ENCODE assay signal across 8 cellular contexts in genomic region chr4:73255847-73256246, GRCh38. TPM values are rescaled to one million over a fixed set of nuclear protein-coding genes. Genes with fewer than 3 reads are reported as not detected.
A peak's percentile ranks its signal among the peaks of the same experiment; 100 is the strongest.
DNase-seq lines count a peak whose midpoint lies in the region; ATAC-seq, FAIRE-seq and TF ChIP-seq lines count a peak whose summit lies in the region.
"Not testable (repeated sequence)": the region's sequence is repeated elsewhere in the genome, so short reads cannot be mapped to it uniquely, and the experiment has no call there.

No MANE protein-coding gene starts in this region.

- 83% methylated on average over 8 of the region's 8 CpGs for WGBS in HepG2 (ENCODE audit: low lambda C conversion rate)

- in situ Hi-C loops in HepG2 (cut with HindIII; ENCODE audit: extremely low pct_ligation_motif_present, low pct_unique_long_range_greater_than_20kb): loop anchor here (10.0 kb wide), 1 partner anchor 131 kb away; no protein-coding TSS in a partner anchor

- peak overlapping the region; percentile 23 for H3K4me3 Mint-ChIP-seq in activated CD4-positive, alpha-beta memory T cell treated with anti-CD3 and anti-CD28 coated beads for 36 hours
- peak overlapping the region; percentile 98 for H3K4me3 Mint-ChIP-seq in astrocyte (ENCODE audit: unreplicated experiment)

- H3K27ac ChIP-seq in DND-41 (ENCODE audit: low read length); MM.1S (ENCODE audit: low read length); astrocyte (ENCODE audit: low read depth, low read length); HepG2 (ENCODE audit: extremely low read length, insufficient read depth, low read length); osteoblast (ENCODE audit: low read depth, low read length); thoracic aorta: not testable (repeated sequence)

- FAIRE-seq in astrocyte (lab: Jason Lieb, UNC); HepG2 (lab: Jason Lieb, UNC): not testable (repeated sequence)

- peak overlapping the region; percentile 2 to 78; a peak in 2 of 4 replicates for H3K4me3 ChIP-seq in DND-41 (ENCODE audit: low read depth in 1 of 2, low read length in 2 of 2)
- 0 out of 2 replicates have a peak overlapping the region, but pooled peaks have one; percentile 95 for H3K4me3 ChIP-seq in MM.1S (ENCODE audit: low read length)
- H3K4me3 ChIP-seq in astrocyte (ENCODE audit: insufficient read depth, low read depth, low read length): peak overlapping the region; percentile 76
- H3K4me3 ChIP-seq in epithelial cell of esophagus (ENCODE audit: low read length): peak overlapping the region; percentile 70
- H3K4me3 ChIP-seq in HepG2 (replicated peaks in 1 of 3; ENCODE audit: insufficient read depth in 1 of 3, low read depth in 2 of 3, low read length in 3 of 3): peak overlapping the region; percentile 82 to 93 (median 83); a peak in 5 of 6 replicates
- H3K4me3 ChIP-seq in osteoblast (ENCODE audit: insufficient read depth, low read length): not testable (repeated sequence)
- H3K4me3 ChIP-seq in thoracic aorta: peak overlapping the region; percentile 79

- H3F3A ChIP-seq in MM.1S (ENCODE audit: insufficient read depth, low read length): peaks cover 18% of the 10 kb centered on the region

- peak overlapping the region; percentile 95 for H3K4me2 ChIP-seq in DND-41 (ENCODE audit: insufficient read depth, low read length)
- H3K4me2 ChIP-seq in MM.1S (ENCODE audit: low read depth, low read length): peak overlapping the region; percentile 75; the same call in 1 of the 2 replicates
- H3K4me2 ChIP-seq in astrocyte (ENCODE audit: low read length): peak overlapping the region; percentile 96
- H3K4me2 ChIP-seq in HepG2 (ENCODE audit: low read depth, low read length): peak overlapping the region; percentile 83
- peak overlapping the region; percentile 96 for H3K4me2 ChIP-seq in osteoblast (ENCODE audit: insufficient read depth, low read length)

- H3K4me1 Mint-ChIP-seq in activated CD4-positive, alpha-beta memory T cell treated with anti-CD3 and anti-CD28 coated beads for 36 hours (ENCODE audit: low read depth): peaks cover 56% of the 10 kb centered on the region
- peaks cover 27% of the 10 kb centered on the region for H3K4me1 Mint-ChIP-seq in astrocyte (ENCODE audit: low read depth, unreplicated experiment)

- POLR2A ChIA-PET in activated CD4-positive, alpha-beta memory T cell treated with anti-CD3 and anti-CD28 coated beads for 36 hours (lab: Charles Lee): not testable (repeated sequence)
- POLR2A ChIA-PET in HepG2 (lab: Yijun Ruan, JAX): interaction anchor here (1.3 kb wide), 1 partner anchor 15 kb away, joined by 3 read pairs; no protein-coding TSS in a partner anchor

- H3K4me1 ChIP-seq in DND-41 (ENCODE audit: insufficient read depth, low read length): peaks cover 56% of the 10 kb centered on the region
- H3K4me1 ChIP-seq in MM.1S (ENCODE audit: low read length): peaks cover 16% of the 10 kb centered on the region
- H3K4me1 ChIP-seq in astrocyte (ENCODE audit: insufficient read depth, low read length): peaks cover 20% of the 10 kb centered on the region
- H3K4me1 ChIP-seq in HepG2 (ENCODE audit: insufficient read depth, low read length): peaks cover 62% of the 10 kb centered on the region
- peaks cover 22% of the 10 kb centered on the region for H3K4me1 ChIP-seq in osteoblast (ENCODE audit: insufficient read depth, low read length)
- H3K4me1 ChIP-seq in thoracic aorta (ENCODE audit: control insufficient read depth in 1 of 2, low read depth in 2 of 2): peaks cover 33 to 63% of the 10 kb centered on the region in 2 donors

- H3K27me3 ChIP-seq in DND-41 (ENCODE audit: insufficient read depth, low read length, poor library complexity); MM.1S (replicated peaks; ENCODE audit: insufficient read depth, low read length); astrocyte (ENCODE audit: insufficient read depth, low read length); HepG2 (ENCODE audit: control insufficient read depth in 1 of 2, insufficient read depth in 2 of 2, low read length in 2 of 2); osteoblast (ENCODE audit: insufficient read depth, low read length); thoracic aorta (replicated peaks; ENCODE audit: insufficient read depth): not testable (repeated sequence)

- not testable (repeated sequence) for ATAC-seq in DND-41 (ENCODE audit: insufficient read depth, low read depth); HepG2; thoracic aorta (ENCODE audit: insufficient number of reproducible peaks, low FRiP score, low read depth)

- not testable (repeated sequence) for H3K9me3 Mint-ChIP-seq in activated CD4-positive, alpha-beta memory T cell treated with anti-CD3 and anti-CD28 coated beads for 36 hours; astrocyte (ENCODE audit: unreplicated experiment)

- H4K20me1 ChIP-seq in DND-41 (ENCODE audit: insufficient read depth, low read length): peaks cover 67% of the 10 kb centered on the region
- H4K20me1 ChIP-seq in MM.1S (ENCODE audit: insufficient read depth, low read length): peaks cover 35% of the 10 kb centered on the region
- H4K20me1 ChIP-seq in astrocyte (ENCODE audit: insufficient read depth, low read length): peaks cover 71% of the 10 kb centered on the region
- H4K20me1 ChIP-seq in HepG2 (ENCODE audit: insufficient read depth, low read length): peaks cover 59% of the 10 kb centered on the region
- H4K20me1 ChIP-seq in osteoblast (ENCODE audit: insufficient read depth, low read length): peaks cover 41% of the 10 kb centered on the region

- peaks cover 28% of the 10 kb centered on the region for H3K36me3 Mint-ChIP-seq in activated CD4-positive, alpha-beta memory T cell treated with anti-CD3 and anti-CD28 coated beads for 36 hours
- H3K36me3 Mint-ChIP-seq in astrocyte (ENCODE audit: low read depth, unreplicated experiment): not testable (repeated sequence)

- CTCF ChIA-PET in activated CD4-positive, alpha-beta memory T cell treated with anti-CD3 and anti-CD28 coated beads for 36 hours (lab: Charles Lee): interaction anchor here (1.1 to 2.9 kb wide), 5 partner anchors 20 to 190 kb away, joined by 3 to 12 read pairs (median 7); no protein-coding TSS in a partner anchor
- CTCF ChIA-PET in HepG2 (lab: Yijun Ruan, JAX; ENCODE audit: low intra/inter-chr PET ratio, low total read pairs): not testable (repeated sequence)

- not testable (repeated sequence) for TF ChIP-seq CTCF in DND-41 (IDR thresholded peaks at IDR 0.05; ENCODE audit: borderline replicate concordance, extremely low read depth, low read length, poor library complexity, severe bottlenecking); MM.1S (IDR thresholded peaks at IDR 0.05; ENCODE audit: low read length); astrocyte (IDR thresholded peaks at IDR 0.05; ENCODE audit: insufficient read depth, low read depth, low read length); epithelial cell of esophagus (IDR thresholded peaks at IDR 0.05; ENCODE audit: insufficient read depth, low read depth, low read length, missing control alignments); HepG2 (CRISPR knock-in tag; IDR thresholded peaks at IDR 0.05); osteoblast (IDR thresholded peaks at IDR 0.05; ENCODE audit: extremely low read depth, low read depth, low read length); thoracic aorta (IDR thresholded peaks at IDR 0.05)

- BruUV-seq in HepG2 (replicated peaks; lab: Mats Ljungman, UMichigan): not testable (repeated sequence)

- H3K27ac Mint-ChIP-seq in activated CD4-positive, alpha-beta memory T cell treated with anti-CD3 and anti-CD28 coated beads for 36 hours; astrocyte (ENCODE audit: unreplicated experiment): not testable (repeated sequence)

- intact Hi-C loops in activated CD4-positive, alpha-beta memory T cell treated with anti-CD3 and anti-CD28 coated beads for 36 hours (cut with micrococcal nuclease): loop anchor here (2.0 to 5.0 kb wide), 5 partner anchors 109 to 281 kb away; no protein-coding TSS in a partner anchor
- intact Hi-C loops in HepG2 (cut with micrococcal nuclease; ENCODE audit: unreplicated experiment): loop anchor here (10.0 kb wide), 1 partner anchor 179 kb away; the partner anchor contains the start of gene AFP

- not testable (repeated sequence) for TF ChIP-seq EP300 in HepG2 (IDR thresholded peaks at IDR 0.05; ENCODE audit: low read depth in 2 of 2, low read length in 2 of 2); HepG2 (CRISPR knock-in tag; IDR thresholded peaks at IDR 0.05; ENCODE audit: borderline replicate concordance)

- H2AFZ ChIP-seq in DND-41 (ENCODE audit: low read depth, low read length); MM.1S (ENCODE audit: low read length); astrocyte (ENCODE audit: low read depth, low read length); HepG2 (ENCODE audit: low read length); osteoblast (ENCODE audit: low read length): not testable (repeated sequence)

- peak overlapping the region; percentile 87; the same call in 1 of the 2 replicates for H3K9ac ChIP-seq in DND-41 (ENCODE audit: low read depth, low read length)
- not testable (repeated sequence) for H3K9ac ChIP-seq in MM.1S (ENCODE audit: low read length)
- H3K9ac ChIP-seq in astrocyte (ENCODE audit: low read length): peak overlapping the region; percentile 86
- H3K9ac ChIP-seq in HepG2 (ENCODE audit: insufficient read depth, low read depth, low read length): peak overlapping the region; percentile 96

- H3K9me3 ChIP-seq in DND-41 (ENCODE audit: insufficient read depth, low read length, severe bottlenecking); MM.1S (replicated peaks; ENCODE audit: insufficient read depth, low read length); astrocyte (ENCODE audit: insufficient read depth, low read depth, low read length); HepG2 (ENCODE audit: low read length); osteoblast (ENCODE audit: low read depth, low read length); thoracic aorta: not testable (repeated sequence)

- H3K79me2 ChIP-seq in DND-41 (ENCODE audit: insufficient read depth, low read length): peaks cover 99% of the 10 kb centered on the region
- peaks cover 91% of the 10 kb centered on the region for H3K79me2 ChIP-seq in MM.1S (ENCODE audit: low read length)
- H3K79me2 ChIP-seq in astrocyte (ENCODE audit: insufficient read depth, low read length): peaks cover 91% of the 10 kb centered on the region
- peaks cover 90% of the 10 kb centered on the region for H3K79me2 ChIP-seq in HepG2 (ENCODE audit: insufficient read depth, low read length)
- peaks cover 86% of the 10 kb centered on the region for H3K79me2 ChIP-seq in osteoblast (ENCODE audit: insufficient read depth, low read length)

- TF ChIP-seq RAD21 in HepG2 (CRISPR knock-in tag; IDR thresholded peaks at IDR 0.05): not testable (repeated sequence)

- TF ChIP-seq POLR2A in HepG2 (IDR thresholded peaks at IDR 0.05; ENCODE audit: insufficient read depth in 1 of 2, low read depth in 2 of 2, low read length in 2 of 2): not testable (repeated sequence)

- H3K27me3 Mint-ChIP-seq in activated CD4-positive, alpha-beta memory T cell treated with anti-CD3 and anti-CD28 coated beads for 36 hours; astrocyte (ENCODE audit: low read depth, unreplicated experiment): not testable (repeated sequence)

- H3K36me3 ChIP-seq in DND-41 (ENCODE audit: insufficient read depth, low read length): peaks cover 59% of the 10 kb centered on the region
- not testable (repeated sequence) for H3K36me3 ChIP-seq in MM.1S (replicated peaks; ENCODE audit: insufficient read depth, low read length); astrocyte (ENCODE audit: insufficient read depth, low read length); osteoblast (ENCODE audit: insufficient read depth, low read length); thoracic aorta
- peaks cover under 1 to 29% of the 10 kb centered on the region in 2 experiments; a peak in 4 of 5 replicates for H3K36me3 ChIP-seq in HepG2 (replicated peaks in 1 of 2; ENCODE audit: control insufficient read depth in 1 of 2, insufficient read depth in 2 of 2, low read length in 2 of 2)

- not testable (repeated sequence) for H3K9me2 ChIP-seq in MM.1S (replicated peaks; ENCODE audit: insufficient read depth, low read length)

- DNase-seq in DND-41; MM.1S; activated CD4-positive, alpha-beta memory T cell treated with anti-CD3 and anti-CD28 coated beads for 36 hours; astrocyte (ENCODE audit: low read depth); HepG2 (ENCODE audit: low spot score); osteoblast (ENCODE audit: insufficient read length, low spot score, missing footprints); thoracic aorta (ENCODE audit: low spot score): not testable (repeated sequence)
- DNase-seq in epithelial cell of esophagus (ENCODE audit: low read depth): peak; percentile 61

RNA-seq across cellular contexts. Expression of gene ANKRD17, which starts 2.8 kb away (rescaled TPM):
- 10 to 100 TPM; 43.2 to 44.7 TPM for total RNA-seq in activated CD4-positive, alpha-beta memory T cell treated with anti-CD3 and anti-CD28 coated beads for 36 hours
- total RNA-seq in astrocyte (86.7 and 91.9 TPM in 2 replicates), HepG2 (2016; rRNA removed; fragmentation: Illumina TruSeq; extraction: Trizol) (61.1 and 97.9 TPM in 2 replicates), osteoblast (49.9 and 53.0 TPM in 2 replicates), thoracic aorta (10 to 100 TPM; 49.3 to 58.8 TPM)
- total RNA-seq in HepG2 (2016; cell fraction: cytosol; rRNA removed; fragmentation: Illumina TruSeq; extraction: Trizol; ENCODE audit: low read depth): 16.1 and 17.5 TPM in 2 replicates
- total RNA-seq in HepG2 (2016; cell fraction: insoluble cytoplasmic fraction; rRNA removed; fragmentation: Illumina TruSeq; extraction: Trizol): 56.4 and 90.8 TPM in 2 replicates
- total RNA-seq in HepG2 (2016; cell fraction: membrane; rRNA removed; fragmentation: Illumina TruSeq; extraction: Trizol): 33.0 and 35.8 TPM in 2 replicates
- 70.8 and 73.9 TPM in 2 replicates for total RNA-seq in HepG2 (2016; cell fraction: nucleus; rRNA removed; fragmentation: Illumina TruSeq; extraction: Trizol)
- 48.9 and 55.7 TPM in 2 replicates for polyA plus RNA-seq in HepG2 (2011; rRNA removed)
- polyA plus RNA-seq in HepG2 (2011; cell fraction: cytosol; rRNA removed): 30.1 and 39.4 TPM in 2 replicates
- polyA plus RNA-seq in HepG2 (2011; cell fraction: nucleus; rRNA removed): 39.5 and 42.6 TPM in 2 replicates
- polyA plus RNA-seq in HepG2 (2012): 32.6 and 35.4 TPM in 2 replicates
- polyA plus RNA-seq in HepG2 (2016; cell fraction: cytosol; fragmentation: Illumina TruSeq; extraction: Trizol; ENCODE audit: low read depth): 2.2 and 2.6 TPM in 2 replicates
- polyA plus RNA-seq in HepG2 (2016; cell fraction: insoluble cytoplasmic fraction; fragmentation: Illumina TruSeq; extraction: Trizol; ENCODE audit: low read depth): 64.3 and 64.9 TPM in 2 replicates
- 7.9 and 9.7 TPM in 2 replicates for polyA plus RNA-seq in HepG2 (2016; cell fraction: membrane; fragmentation: Illumina TruSeq; extraction: Trizol; ENCODE audit: low read depth)
- 49.4 and 51.3 TPM in 2 replicates for polyA plus RNA-seq in HepG2 (2016; cell fraction: nucleus; fragmentation: Illumina TruSeq; extraction: Trizol; ENCODE audit: insufficient read depth, low read depth)
- polyA minus RNA-seq in HepG2 (2011; rRNA and poly(A)+ RNA removed; ENCODE audit: low replicate concordance): 82.8 and 91.1 TPM in 2 replicates
- 62.0 and 69.7 TPM in 2 replicates for polyA minus RNA-seq in HepG2 (2011; cell fraction: cytosol; rRNA and poly(A)+ RNA removed)
- polyA minus RNA-seq in HepG2 (2011; cell fraction: nucleus; rRNA and poly(A)+ RNA removed): 141 and 147 TPM in 2 replicates
